In genomic region chr10:33196377-33196706, GRCh38 we compare ENCODE assay signal across 17 cellular contexts.
A peak's percentile ranks its signal among the peaks of the same experiment; 100 is the strongest.
DNase-seq lines count a peak whose midpoint lies in the region; ATAC-seq and TF ChIP-seq lines count a peak whose summit lies in the region.
"Had no signal": no experiment of that assay in that cellular context is flagged by ENCODE, and none has a peak within 500 bp of the region (broad histone marks: within the 10 kb centered on the region; RNA-seq: fewer than 3 reads in every experiment).

No MANE protein-coding gene starts in this region.

- H3K27ac ChIP-seq in coronary artery (peak overlapping the region in 1 of 2 donors; percentile 11), mesenchymal stem cell (ENCODE audit: low read length, poor library complexity, severe bottlenecking) (peak overlapping the region; percentile 100), stomach (peak overlapping the region; percentile 68 to 84 (median 81))
- H3K27ac ChIP-seq: HL-60 had no signal

- H3K4me3 ChIP-seq in coronary artery, result no peak overlapping the region
- no peak overlapping the region for H3K4me3 ChIP-seq in mesenchymal stem cell (ENCODE audit: insufficient read depth in 1 of 2, low read depth in 1 of 2, low read length in 2 of 2)
- H3K4me3 ChIP-seq in stomach, result no peak overlapping the region

- no peak overlapping the region for H3K14ac ChIP-seq in mesenchymal stem cell (ENCODE audit: low read length in 2 of 2)

- ATAC-seq in GM21447 (IDR thresholded peaks at IDR 0.05; ENCODE audit: unreplicated experiment) (no peak), HG02798 (IDR thresholded peaks at IDR 0.05; ENCODE audit: poor library complexity, unreplicated experiment) (no peak)
- ATAC-seq: stimulated activated naive B cell treated with anti-CD40 and anti-IgM and Interleukin-4, amounts not matched to agents 10 μg/mL and 1 μg/mL and 100 μg/mL, for 72 hours had no signal

- TF ChIP-seq POLR2A in stomach (IDR thresholded peaks at IDR 0.05), result no peak

- H2BK5ac ChIP-seq in mesenchymal stem cell (ENCODE audit: low read depth, low read length, poor library complexity, severe bottlenecking), result peak overlapping the region; percentile 100

- peak overlapping the region in 1 of 2 experiments; percentile 2 for H3K23ac ChIP-seq in mesenchymal stem cell (ENCODE audit: low read length in 2 of 2)

- H3K9me3 Mint-ChIP-seq in Calu3 (ENCODE audit: low read depth, unreplicated experiment), result no peaks in the 10 kb centered on the region
- H3K9me3 Mint-ChIP-seq: activated CD4-positive, alpha-beta T cell treated with anti-CD3 and anti-CD28 coated beads, Interleukin-2, amount 10 ng/mL, durations not matched to agents 7 days and 5 days; stimulated activated naive B cell treated with anti-CD40 and anti-IgM and Interleukin-4, amounts not matched to agents 10 μg/mL and 1 μg/mL and 100 μg/mL, for 72 hours had no signal

- TF ChIP-seq EP300 in stomach (IDR thresholded peaks at IDR 0.05), result no peak

- intact Hi-C loops in Calu3 (cut with micrococcal nuclease; ENCODE audit: unreplicated experiment) (loop anchor here (5.0 kb wide), 3 partner anchors 66 to 1441 kb away; partner anchors contain the start of gene NRP1), stomach (cut with DNase I; ENCODE audit: low total_unique reads) (loop anchor here (10.0 kb wide), 1 partner anchor 138 kb away; the partner anchor contains the start of gene NRP1)

- no peak overlapping the region for H2BK120ac ChIP-seq in mesenchymal stem cell (ENCODE audit: low read depth, low read length)

- no peak for DNase-seq in Calu3
- DNase-seq in coronary artery (ENCODE audit: low spot score), result peak; percentile 24
- no peak for DNase-seq in mesenchymal stem cell
- no peak for DNase-seq in stomach
- no peak for DNase-seq in amygdala (lab: John Stamatoyannopoulos, UW)
- DNase-seq: activated CD4-positive, alpha-beta T cell treated with anti-CD3 and anti-CD28 coated beads, Interleukin-2, amount 10 ng/mL, durations not matched to agents 7 days and 5 days; activated CD8-positive, alpha-beta memory T cell treated with anti-CD3 and anti-CD28 coated beads, Interleukin-2, amount 50 U/mL, for 48 hours; activated gamma-delta T cell treated with Interleukin-2 at 50 U/mL for 16 hours; H7; NCI-H187 treated with DMSO at 0.1 percent for 48 hours; NCI-H446 treated with DMSO at 0.1 percent for 48 hours; stimulated activated CD4-positive, alpha-beta T cell treated with anti-CD3 and anti-CD28 coated beads, Interleukin-15, amount 100 ng/mL, for 24 hours; stimulated activated naive B cell treated with anti-CD40 and anti-IgM and Interleukin-4, amounts not matched to agents 10 μg/mL and 1 μg/mL and 100 μg/mL, for 72 hours; trophoblast cell had no signal

- peak overlapping the region in 1 of 2 experiments; percentile 11 for H3K18ac ChIP-seq in mesenchymal stem cell (ENCODE audit: low read depth in 1 of 2, low read length in 2 of 2)

- H3K36me3 ChIP-seq in mesenchymal stem cell (ENCODE audit: control insufficient read depth in 1 of 2, insufficient read depth in 2 of 2, low read depth in 1 of 2, low read length in 2 of 2), result peaks cover 5 to 83% of the 10 kb centered on the region in 2 experiments
- H3K36me3 ChIP-seq in stomach, result peaks cover 0 to 16% (median 4%) of the 10 kb centered on the region in 4 donors

- peak overlapping the region; percentile 81 for H3K27ac Mint-ChIP-seq in Calu3 (ENCODE audit: unreplicated experiment)
- H3K27ac Mint-ChIP-seq: activated CD4-positive, alpha-beta T cell treated with anti-CD3 and anti-CD28 coated beads, Interleukin-2, amount 10 ng/mL, durations not matched to agents 7 days and 5 days; stimulated activated naive B cell treated with anti-CD40 and anti-IgM and Interleukin-4, amounts not matched to agents 10 μg/mL and 1 μg/mL and 100 μg/mL, for 72 hours had no signal

- no peak overlapping the region for H3K4me2 ChIP-seq in mesenchymal stem cell (ENCODE audit: low read length, poor library complexity, severe bottlenecking)

- no peak overlapping the region for H2AFZ ChIP-seq in mesenchymal stem cell (ENCODE audit: low read depth, low read length)

- peak overlapping the region; percentile 56 for H3K4me3 Mint-ChIP-seq in Calu3 (ENCODE audit: low read depth, unreplicated experiment)
- H3K4me3 Mint-ChIP-seq: activated CD4-positive, alpha-beta T cell treated with anti-CD3 and anti-CD28 coated beads, Interleukin-2, amount 10 ng/mL, durations not matched to agents 7 days and 5 days; stimulated activated naive B cell treated with anti-CD40 and anti-IgM and Interleukin-4, amounts not matched to agents 10 μg/mL and 1 μg/mL and 100 μg/mL, for 72 hours had no signal

- H3K27me3 Mint-ChIP-seq in Calu3 (ENCODE audit: unreplicated experiment), result no peaks in the 10 kb centered on the region

- peak overlapping the region; percentile 100 for H2AK5ac ChIP-seq in mesenchymal stem cell (ENCODE audit: low read length, severe bottlenecking)

- H3K79me1 ChIP-seq in mesenchymal stem cell (replicated peaks; ENCODE audit: low read length, poor library complexity, severe bottlenecking), result peaks cover 3% of the 10 kb centered on the region

- no peak for TF ChIP-seq CTCF in Calu3 (IDR thresholded peaks at IDR 0.05; ENCODE audit: unreplicated experiment)
- TF ChIP-seq CTCF in coronary artery (IDR thresholded peaks at IDR 0.05), result no peak
- no peak for TF ChIP-seq CTCF in stomach (IDR thresholded peaks at IDR 0.05)

- no TSS peak for BruUV-seq in Calu3 (replicated peaks; lab: Mats Ljungman, UMichigan)

- H3K9ac ChIP-seq in mesenchymal stem cell (ENCODE audit: low read length), result no peak overlapping the region

- H3K27me3 ChIP-seq in mesenchymal stem cell (ENCODE audit: control insufficient read depth in 1 of 2, insufficient read depth in 1 of 2, low read length in 2 of 2) (no peaks in the 10 kb centered on the region), stomach (no peaks in the 10 kb centered on the region)

- H3K4me1 ChIP-seq in mesenchymal stem cell (ENCODE audit: control insufficient read depth, insufficient read depth, low read depth, low read length) (peaks cover 7% of the 10 kb centered on the region), stomach (peaks cover 44 to 71% (median 53%) of the 10 kb centered on the region in 4 donors)

- no peak overlapping the region for H4K91ac ChIP-seq in mesenchymal stem cell (ENCODE audit: low read length)

- H2BK15ac ChIP-seq in mesenchymal stem cell (ENCODE audit: low read depth, poor library complexity, severe bottlenecking), result no peak overlapping the region

- peaks cover 65% of the 10 kb centered on the region for H3K4me1 Mint-ChIP-seq in Calu3 (ENCODE audit: low read depth, unreplicated experiment)
- H3K4me1 Mint-ChIP-seq: stimulated activated naive B cell treated with anti-CD40 and anti-IgM and Interleukin-4, amounts not matched to agents 10 μg/mL and 1 μg/mL and 100 μg/mL, for 72 hours had no signal

- peaks cover 61% of the 10 kb centered on the region for H3K36me3 Mint-ChIP-seq in Calu3 (ENCODE audit: insufficient read depth, unreplicated experiment)
- H3K36me3 Mint-ChIP-seq: stimulated activated naive B cell treated with anti-CD40 and anti-IgM and Interleukin-4, amounts not matched to agents 10 μg/mL and 1 μg/mL and 100 μg/mL, for 72 hours had no signal

- no peak overlapping the region for H2BK12ac ChIP-seq in mesenchymal stem cell (ENCODE audit: low read length in 2 of 2)

- peak overlapping the region; percentile 20 to 39 for H3K4ac ChIP-seq in mesenchymal stem cell (ENCODE audit: low read depth in 1 of 2, low read length in 2 of 2)

- WGBS in mesenchymal stem cell, result 63% methylated on average over 3 of the region's 3 CpGs
- WGBS in stomach, 5 donors, result 51 to 73% (median 62%) methylated on average over 3 of the region's 3 CpGs

- H3K9me3 ChIP-seq in mesenchymal stem cell (ENCODE audit: control insufficient read depth, low read length) (no peaks in the 10 kb centered on the region), stomach (no peaks in the 10 kb centered on the region)

- CTCF ChIA-PET in Calu3 (lab: Charles Lee), result interaction anchor here (0.8 to 1.3 kb wide), 2 partner anchors 186 to 1442 kb away, joined by 4 read pairs; no protein-coding TSS in a partner anchor

- H4K8ac ChIP-seq in mesenchymal stem cell (ENCODE audit: low read length), result peak overlapping the region; percentile 63
